17 cellular contexts compared by ENCODE assay signal in genomic region chr7:80604436-80604835, GRCh38. TPM values are rescaled to one million over a fixed set of nuclear protein-coding genes. Genes with fewer than 3 reads are reported as not detected.
"Had no signal": no experiment of that assay in that cellular context is flagged by ENCODE, and none has a peak within 500 bp of the region (broad histone marks: within the 10 kb centered on the region; RNA-seq: fewer than 3 reads in every experiment).

No MANE protein-coding gene starts in this region.

- DNase-seq: activated CD4-positive, alpha-beta memory T cell treated with anti-CD3 and anti-CD28 coated beads, Interleukin-2, amount 10 ng/mL, durations not matched to agents 7 days and 5 days; activated CD4-positive, alpha-beta T cell treated with anti-CD3 and anti-CD28 coated beads for 36 hours; activated gamma-delta T cell; activated T-cell treated with anti-CD3 and anti-CD28 coated beads, Interleukin-2, amount 50 U/mL, for 48 hours; brain microvascular endothelial cell; cerebellar nuclear complex; natural killer cell; occipital lobe; stomach; T1000; thyroid gland had no signal

- H3K4me1 ChIP-seq: thyroid gland, vagina had no signal

- H3K9me3 Mint-ChIP-seq: activated CD4-positive, alpha-beta memory T cell treated with anti-CD3 and anti-CD28 coated beads, Interleukin-2, amount 10 ng/mL, durations not matched to agents 7 days and 5 days; dendritic cell treated with granulocyte-macrophage colony-stimulating factor and Interleukin-4, amounts not matched to agents 40 ng/mL and 50 ng/mL, for 4 days had no signal

- H3K27me3 Mint-ChIP-seq: activated CD4-positive, alpha-beta memory T cell treated with anti-CD3 and anti-CD28 coated beads, Interleukin-2, amount 10 ng/mL, durations not matched to agents 7 days and 5 days; activated CD4-positive, alpha-beta T cell treated with anti-CD3 and anti-CD28 coated beads for 36 hours had no signal

- ATAC-seq: activated CD4-positive, alpha-beta T cell treated with anti-CD3 and anti-CD28 coated beads for 36 hours; natural killer cell had no signal

- H3K9me3 ChIP-seq: stomach, thyroid gland, vagina had no signal

- H3K4me3 Mint-ChIP-seq: activated CD4-positive, alpha-beta memory T cell treated with anti-CD3 and anti-CD28 coated beads, Interleukin-2, amount 10 ng/mL, durations not matched to agents 7 days and 5 days; activated CD4-positive, alpha-beta T cell treated with anti-CD3 and anti-CD28 coated beads for 36 hours; activated naive CD8-positive, alpha-beta T cell; dendritic cell treated with granulocyte-macrophage colony-stimulating factor and Interleukin-4, amounts not matched to agents 40 ng/mL and 50 ng/mL, for 4 days; natural killer cell had no signal

- H3K27ac ChIP-seq: brain microvascular endothelial cell, skin epidermis, stomach, thyroid gland, vagina, VCaP had no signal

- H3K36me3 ChIP-seq: brain microvascular endothelial cell, stomach, thyroid gland, vagina had no signal

- H3K4me1 Mint-ChIP-seq: activated CD4-positive, alpha-beta memory T cell treated with anti-CD3 and anti-CD28 coated beads, Interleukin-2, amount 10 ng/mL, durations not matched to agents 7 days and 5 days; activated CD4-positive, alpha-beta T cell treated with anti-CD3 and anti-CD28 coated beads for 36 hours; natural killer cell had no signal

- H3K27ac Mint-ChIP-seq: activated CD4-positive, alpha-beta memory T cell treated with anti-CD3 and anti-CD28 coated beads, Interleukin-2, amount 10 ng/mL, durations not matched to agents 7 days and 5 days; activated CD4-positive, alpha-beta T cell treated with anti-CD3 and anti-CD28 coated beads for 36 hours; activated naive CD8-positive, alpha-beta T cell; dendritic cell treated with granulocyte-macrophage colony-stimulating factor and Interleukin-4, amounts not matched to agents 40 ng/mL and 50 ng/mL, for 4 days; natural killer cell had no signal

- H3K4me3 ChIP-seq: skin epidermis, stomach, thyroid gland, vagina had no signal

- H3K36me3 Mint-ChIP-seq: activated naive CD8-positive, alpha-beta T cell; natural killer cell had no signal

- H3K27me3 ChIP-seq: brain microvascular endothelial cell, stomach, thyroid gland, vagina had no signal

RNA-seq across cellular contexts. Expression of gene CD36, which starts 34.0 kb away (rescaled TPM):
- total RNA-seq: activated CD4-positive, alpha-beta memory T cell treated with anti-CD3 and anti-CD28 coated beads, Interleukin-2, amount 10 ng/mL, durations not matched to agents 7 days and 5 days; activated CD4-positive, alpha-beta T cell treated with anti-CD3 and anti-CD28 coated beads for 36 hours; epithelial cell of proximal tubule had no signal
